In the genomic region with DNA sequence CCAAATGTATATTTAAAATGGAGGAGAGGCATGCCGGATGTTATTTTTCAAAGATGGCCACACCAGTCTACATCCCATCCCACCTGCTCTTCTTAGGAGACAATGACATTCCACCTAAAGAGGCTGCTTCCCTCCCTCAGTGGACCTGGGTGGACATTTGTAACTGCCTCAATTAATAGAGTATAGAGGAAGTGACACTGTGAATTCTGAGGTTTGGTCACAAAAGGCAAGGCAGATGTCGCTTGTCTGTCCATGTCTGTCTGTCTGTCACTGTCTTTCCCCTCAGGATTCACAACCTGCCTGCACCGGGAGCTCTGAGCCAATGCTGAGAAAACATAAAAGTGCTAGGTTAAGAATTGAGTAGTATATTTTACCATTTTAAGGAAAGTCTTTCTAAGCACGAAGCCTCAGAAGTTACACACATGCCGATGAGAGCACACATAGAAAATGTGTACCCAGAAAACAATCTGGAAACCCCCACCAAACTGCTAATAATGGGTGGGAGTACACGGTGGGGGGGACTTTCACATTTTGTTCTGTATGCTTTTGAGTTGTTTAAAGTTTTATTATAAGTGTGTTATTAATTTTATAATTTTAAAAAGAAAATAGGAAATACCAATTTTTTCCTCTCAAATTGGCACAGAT, we compare ENCODE assay signal across 2 cellular contexts.
TF ChIP-seq lines count a peak whose summit lies in the region.

No MANE protein-coding gene starts in this region.

TF ChIP-seq in H1, 55 proteins besides CTCF, POLR2A, EP300 and RAD21:
- peak; percentile 62; the same call in 1 of the 2 replicates for TF ChIP-seq YY1 (IDR thresholded peaks at IDR 0.05; ENCODE audit: low read depth, low read length)
- TF ChIP-seq NRF1 (IDR thresholded peaks at IDR 0.05; ENCODE audit: low read depth, low read length) = no peak
- no peak for TF ChIP-seq SIN3A (conservative IDR thresholded peaks at IDR 0.05 in 1 of 2, IDR thresholded peaks at IDR 0.05 in 1 of 2; ENCODE audit: low read depth in 1 of 2, low read length in 2 of 2)

TF ChIP-seq in SK-N-SH, 30 proteins besides CTCF, POLR2A, EP300 and RAD21:
- TF ChIP-seq MAX (IDR thresholded peaks at IDR 0.05; ENCODE audit: low read depth) = no peak
- no peak for TF ChIP-seq MEF2A (IDR thresholded peaks at IDR 0.05; ENCODE audit: borderline replicate concordance, low read depth)
- no peak for TF ChIP-seq GABPA (IDR thresholded peaks at IDR 0.05; ENCODE audit: low read depth)
- no peak for TF ChIP-seq SMC3 (IDR thresholded peaks at IDR 0.05; ENCODE audit: low read depth, low read length)
- TF ChIP-seq YY1 (IDR thresholded peaks at IDR 0.05; ENCODE audit: low read depth) = no peak
- no peak for TF ChIP-seq JUND (IDR thresholded peaks at IDR 0.05)
- no peak for TF ChIP-seq GATA2 (CRISPR knock-in tag; IDR thresholded peaks at IDR 0.05)
- TF ChIP-seq, protein P1, sequence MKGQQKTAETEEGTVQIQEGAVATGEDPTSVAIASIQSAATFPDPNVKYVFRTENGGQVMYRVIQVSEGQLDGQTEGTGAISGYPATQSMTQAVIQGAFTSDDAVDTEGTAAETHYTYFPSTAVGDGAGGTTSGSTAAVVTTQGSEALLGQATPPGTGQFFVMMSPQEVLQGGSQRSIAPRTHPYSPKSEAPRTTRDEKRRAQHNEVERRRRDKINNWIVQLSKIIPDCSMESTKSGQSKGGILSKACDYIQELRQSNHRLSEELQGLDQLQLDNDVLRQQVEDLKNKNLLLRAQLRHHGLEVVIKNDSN (IDR thresholded peaks at IDR 0.05; ENCODE audit: borderline replicate concordance, low read depth) = no peak
